ENCODE assay signal across 8 cellular contexts in genomic region chr1:181104042-181104789, GRCh38. TPM values are rescaled to one million over a fixed set of nuclear protein-coding genes. Genes with fewer than 3 reads are reported as not detected.
DNase-seq lines count a peak whose midpoint lies in the region; ATAC-seq, FAIRE-seq and TF ChIP-seq lines count a peak whose summit lies in the region.

No MANE protein-coding gene starts in this region.

- peak overlapping the region; percentile 92 to 96 (median 95) for H3K27ac Mint-ChIP-seq in IgD-negative memory B cell

- intact Hi-C loops in breast epithelium (cut with DNase I; ENCODE audit: low total_unique reads) (no loop called here), lower leg skin (cut with DNase I; ENCODE audit: low total_unique reads) (no loop called here)

- H3K4me3 ChIP-seq in breast epithelium (peak overlapping the region; percentile 60 to 94 (median 77)), lower leg skin (ENCODE audit: low read depth, poor library complexity, severe bottlenecking) (peak overlapping the region; percentile 73), urinary bladder (ENCODE audit: low read depth, low read length) (peak overlapping the region; percentile 62)

- no peaks in the 10 kb centered on the region for H3K27me3 Mint-ChIP-seq in IgD-negative memory B cell

- peaks cover 34 to 37% (median 36%) of the 10 kb centered on the region in 3 donors for H3K4me1 Mint-ChIP-seq in IgD-negative memory B cell

- no peak for DNase-seq in GM12891 (ENCODE audit: insufficient read length, low spot score)
- DNase-seq in breast epithelium (ENCODE audit: low spot score in 2 of 2): peak in 1 of 2 donors; percentile 52
- no peak for DNase-seq in lower leg skin (ENCODE audit: low spot score in 2 of 2)
- no peak for DNase-seq in COR-L47 (lab: John Stamatoyannopoulos, UW)
- no peak for DNase-seq in frontal cortex (ENCODE audit: low spot score in 2 of 2)

- peaks cover 2% of the 10 kb centered on the region for H3K36me3 Mint-ChIP-seq in IgD-negative memory B cell

- TF ChIP-seq POLR2A in GM12891 (IDR thresholded peaks at IDR 0.05; ENCODE audit: low read depth, low read length): no peak; the same call in 1 of the 2 replicates
- no peak for TF ChIP-seq POLR2A in breast epithelium (IDR thresholded peaks at IDR 0.05)
- TF ChIP-seq POLR2A in lower leg skin (IDR thresholded peaks at IDR 0.05): no peak

- no peak for ATAC-seq in GM21825 (IDR thresholded peaks at IDR 0.05; ENCODE audit: unreplicated experiment)

- H3K36me3 ChIP-seq in breast epithelium (no peaks in the 10 kb centered on the region), urinary bladder (ENCODE audit: insufficient read depth) (no peaks in the 10 kb centered on the region)

- H3K27ac ChIP-seq in breast epithelium (peak overlapping the region; percentile 96), urinary bladder (ENCODE audit: low read depth) (peak overlapping the region; percentile 81)

- FAIRE-seq in GM12891 (lab: Jason Lieb, UNC): no peak
- no peak for FAIRE-seq in frontal cortex (lab: Jason Lieb, UNC)

- TF ChIP-seq CTCF in breast epithelium (IDR thresholded peaks at IDR 0.05) (peak in 1 of 3 donors; percentile 33), lower leg skin (IDR thresholded peaks at IDR 0.05) (no peak)

- H3K4me3 Mint-ChIP-seq in IgD-negative memory B cell: peak overlapping the region; percentile 84 to 92 (median 86)

- H3K9me3 Mint-ChIP-seq in IgD-negative memory B cell: no peaks in the 10 kb centered on the region

- no peaks in the 10 kb centered on the region for H3K9me3 ChIP-seq in breast epithelium

- H3K4me1 ChIP-seq in breast epithelium (peaks cover 2 to 22% of the 10 kb centered on the region in 2 donors), urinary bladder (ENCODE audit: insufficient read depth) (peaks cover 2% of the 10 kb centered on the region)

- H3K27me3 ChIP-seq in breast epithelium: no peaks in the 10 kb centered on the region

- WGBS in lower leg skin, 2 donors: 25 to 34% methylated on average over 14 to 17 of the region's 17 CpGs
- WGBS in urinary bladder: 23% methylated on average over 17 of the region's 17 CpGs

TF ChIP-seq in GM12891, 5 proteins besides CTCF, POLR2A, EP300 and RAD21:
- TF ChIP-seq PAX5 (IDR thresholded peaks at IDR 0.05; ENCODE audit: insufficient read depth, low read length, severe bottlenecking) (no peak), SPI1 (IDR thresholded peaks at IDR 0.05; ENCODE audit: low read depth, low read length) (peak; percentile 51)

RNA-seq across cellular contexts. Expression of gene IER5, which starts 15.7 kb away (rescaled TPM):
- polyA plus RNA-seq in GM12891 (2012; ENCODE audit: low read depth, missing spikeins): 33.9 TPM
- polyA plus RNA-seq in IgD-negative memory B cell (31.0 TPM), urinary bladder (12.7 TPM)
- total RNA-seq in breast epithelium (10 to 100 TPM in 2 of 3 donors, 1 to 10 TPM in 1; 6.9 to 19.7 (median 18.1) TPM), lower leg skin (10 to 100 TPM; 36.7 to 53.4 (median 48.3) TPM), urinary bladder (9.0 TPM), frontal cortex (22.0 TPM)
